34 cellular contexts compared by ENCODE assay signal in genomic region chr6:119218548-119218947, GRCh38.
"Had no signal": no experiment of that assay in that cellular context is flagged by ENCODE, and none has a peak within 500 bp of the region (broad histone marks: within the 10 kb centered on the region; RNA-seq: fewer than 3 reads in every experiment).

No MANE protein-coding gene starts in this region.

- H3K27me3 ChIP-seq: ascending aorta, brain microvascular endothelial cell, esophagus muscularis mucosa, foreskin keratinocyte, gastrocnemius medialis had no signal

- H3K4me1 Mint-ChIP-seq: activated B cell treated with CpG ODN at 0.5 μM for 24 hours; activated naive CD4-positive, alpha-beta T cell treated with anti-CD3 and anti-CD28 coated beads, Interleukin-2, amount 10 ng/mL, durations not matched to agents 7 days and 5 days; central memory CD8-positive, alpha-beta T cell; T-cell had no signal

- H3K36me3 Mint-ChIP-seq: activated naive CD4-positive, alpha-beta T cell treated with anti-CD3 and anti-CD28 coated beads, Interleukin-2, amount 10 ng/mL, durations not matched to agents 7 days and 5 days; activated naive CD4-positive, alpha-beta T cell treated with anti-CD3 and anti-CD28 coated beads, Interleukin-2, amount 50 U/mL, for 72 hours had no signal

- H3K27ac Mint-ChIP-seq: activated B cell treated with CpG ODN at 0.5 μM for 24 hours; activated CD8-positive, alpha-beta T cell treated with anti-CD3 and anti-CD28 coated beads, Interleukin-2, amount 10 ng/mL, durations not matched to agents 7 days and 5 days; activated naive CD4-positive, alpha-beta T cell treated with anti-CD3 and anti-CD28 coated beads, Interleukin-2, amount 10 ng/mL, durations not matched to agents 7 days and 5 days; activated naive CD4-positive, alpha-beta T cell treated with anti-CD3 and anti-CD28 coated beads, Interleukin-2, amount 50 U/mL, for 72 hours; activated naive CD8-positive, alpha-beta T cell treated with anti-CD3 and anti-CD28 coated beads, Interleukin-2, amount 10 ng/mL, durations not matched to agents 7 days and 5 days; activated T-cell treated with anti-CD3 and anti-CD28 coated beads, Interleukin-2, amount 50 U/mL, for 24 hours; effector memory CD8-positive, alpha-beta T cell; T-cell; T-helper 1 cell treated with Interleukin-12 subunit alpha and Interleukin-12 subunit beta and Interleukin-4 antibody, amounts not matched to agents 30 μg/mL and 1 μg/mL, for 36 hours; T-helper 2 cell treated with Interferon-gamma antibody and Interleukin-4, amounts not matched to agents 5 μg/mL and 100 μg/mL, for 36 hours had no signal

- H3K4me3 ChIP-seq: ascending aorta, coronary artery, esophagus muscularis mucosa, gastrocnemius medialis had no signal

- H3K4me1 ChIP-seq: ascending aorta, gastrocnemius medialis had no signal

- FAIRE-seq: bronchial epithelial cell had no signal

- H3K27ac ChIP-seq: ascending aorta, brain microvascular endothelial cell, coronary artery, esophagus muscularis mucosa, foreskin keratinocyte, gastrocnemius medialis, WERI-Rb-1 had no signal

- DNase-seq: activated B cell treated with CpG ODN at 0.5 μM for 24 hours; activated CD4-positive, alpha-beta T cell treated with anti-CD3 and anti-CD28 coated beads for 48 hours; activated CD4-positive, alpha-beta T cell treated with anti-CD3 and anti-CD28 coated beads, Interleukin-2, amount 50 U/mL, for 1 hour; activated CD4-positive, alpha-beta T cell treated with anti-CD3 and anti-CD28 coated beads, Interleukin-2, amount 50 U/mL, for 48 hours; activated CD8-positive, alpha-beta memory T cell treated with anti-CD3 and anti-CD28 coated beads, Interleukin-2, amount 50 U/mL, for 48 hours; activated CD8-positive, alpha-beta T cell treated with anti-CD3 and anti-CD28 coated beads, Interleukin-2, amount 10 ng/mL, durations not matched to agents 7 days and 5 days; activated gamma-delta T cell; activated naive CD4-positive, alpha-beta T cell; activated naive CD4-positive, alpha-beta T cell treated with anti-CD3 and anti-CD28 coated beads, Interleukin-2, amount 10 ng/mL, durations not matched to agents 7 days and 5 days; activated naive CD8-positive, alpha-beta T cell treated with anti-CD3 and anti-CD28 coated beads, Interleukin-2, amount 10 ng/mL, durations not matched to agents 7 days and 5 days; activated T-cell treated with anti-CD3 and anti-CD28 coated beads for 4 hours; activated T-cell treated with anti-CD3 and anti-CD28 coated beads, Interleukin-2, amount 50 U/mL, for 24 hours; activated T-cell treated with anti-CD3 and anti-CD28 coated beads, Interleukin-2, amount 50 U/mL, for 72 hours; brain microvascular endothelial cell; dermis blood vessel endothelial cell; effector CD4-positive, alpha-beta T cell; effector memory CD8-positive, alpha-beta T cell; erythroblast; foreskin keratinocyte; gastrocnemius medialis; glutamatergic neuron; SW 1271; T-cell; T1000; WERI-Rb-1 had no signal

- ATAC-seq: activated CD4-positive, CD25-positive, alpha-beta regulatory T cell treated with anti-CD3 and anti-CD28 coated beads, Interleukin-2, amount 50 U/mL, for 24 hours; activated CD8-positive, alpha-beta T cell treated with anti-CD3 and anti-CD28 coated beads, Interleukin-2, amount 10 ng/mL, durations not matched to agents 7 days and 5 days; activated naive CD4-positive, alpha-beta T cell treated with anti-CD3 and anti-CD28 coated beads, Interleukin-2, amount 50 U/mL, for 72 hours; activated T-cell treated with anti-CD3 and anti-CD28 coated beads, Interleukin-2, amount 50 U/mL, for 72 hours; effector memory CD8-positive, alpha-beta T cell; foreskin keratinocyte; gastrocnemius medialis; T-cell had no signal

- H3K36me3 ChIP-seq: ascending aorta, brain microvascular endothelial cell, esophagus muscularis mucosa, gastrocnemius medialis, WERI-Rb-1 had no signal

- H3K27me3 Mint-ChIP-seq: activated B cell treated with CpG ODN at 0.5 μM for 24 hours; activated naive CD4-positive, alpha-beta T cell treated with anti-CD3 and anti-CD28 coated beads, Interleukin-2, amount 10 ng/mL, durations not matched to agents 7 days and 5 days; activated naive CD8-positive, alpha-beta T cell treated with anti-CD3 and anti-CD28 coated beads, Interleukin-2, amount 10 ng/mL, durations not matched to agents 7 days and 5 days; activated T-cell treated with anti-CD3 and anti-CD28 coated beads, Interleukin-2, amount 50 U/mL, for 24 hours; central memory CD8-positive, alpha-beta T cell; effector memory CD8-positive, alpha-beta T cell; T-cell had no signal

- H3K9me3 ChIP-seq: ascending aorta, esophagus muscularis mucosa, gastrocnemius medialis had no signal

- H3K9me3 Mint-ChIP-seq: activated B cell treated with CpG ODN at 0.5 μM for 24 hours; activated naive CD4-positive, alpha-beta T cell treated with anti-CD3 and anti-CD28 coated beads, Interleukin-2, amount 10 ng/mL, durations not matched to agents 7 days and 5 days; activated naive CD4-positive, alpha-beta T cell treated with anti-CD3 and anti-CD28 coated beads, Interleukin-2, amount 50 U/mL, for 72 hours; activated naive CD8-positive, alpha-beta T cell treated with anti-CD3 and anti-CD28 coated beads, Interleukin-2, amount 10 ng/mL, durations not matched to agents 7 days and 5 days; activated T-cell treated with anti-CD3 and anti-CD28 coated beads, Interleukin-2, amount 50 U/mL, for 24 hours; activated T-cell treated with anti-CD3 and anti-CD28 coated beads, Interleukin-2, amount 50 U/mL, for 72 hours; central memory CD8-positive, alpha-beta T cell; effector memory CD8-positive, alpha-beta T cell; T-cell; T-helper 1 cell treated with Interleukin-12 subunit alpha and Interleukin-12 subunit beta and Interleukin-4 antibody, amounts not matched to agents 30 μg/mL and 1 μg/mL, for 36 hours; T-helper 2 cell treated with Interferon-gamma antibody and Interleukin-4, amounts not matched to agents 5 μg/mL and 100 μg/mL, for 36 hours had no signal

- H3K4me3 Mint-ChIP-seq: activated B cell treated with CpG ODN at 0.5 μM for 24 hours; activated CD8-positive, alpha-beta T cell treated with anti-CD3 and anti-CD28 coated beads, Interleukin-2, amount 10 ng/mL, durations not matched to agents 7 days and 5 days; activated naive CD4-positive, alpha-beta T cell treated with anti-CD3 and anti-CD28 coated beads, Interleukin-2, amount 10 ng/mL, durations not matched to agents 7 days and 5 days; activated naive CD8-positive, alpha-beta T cell treated with anti-CD3 and anti-CD28 coated beads, Interleukin-2, amount 10 ng/mL, durations not matched to agents 7 days and 5 days; activated T-cell treated with anti-CD3 and anti-CD28 coated beads, Interleukin-2, amount 50 U/mL, for 24 hours; activated T-cell treated with anti-CD3 and anti-CD28 coated beads, Interleukin-2, amount 50 U/mL, for 72 hours; central memory CD8-positive, alpha-beta T cell; effector memory CD8-positive, alpha-beta T cell; T-cell; T-helper 1 cell treated with Interleukin-12 subunit alpha and Interleukin-12 subunit beta and Interleukin-4 antibody, amounts not matched to agents 30 μg/mL and 1 μg/mL, for 36 hours; T-helper 2 cell treated with Interferon-gamma antibody and Interleukin-4, amounts not matched to agents 5 μg/mL and 100 μg/mL, for 36 hours had no signal
